ENCODE assay signal across 9 cellular contexts in the genomic region with DNA sequence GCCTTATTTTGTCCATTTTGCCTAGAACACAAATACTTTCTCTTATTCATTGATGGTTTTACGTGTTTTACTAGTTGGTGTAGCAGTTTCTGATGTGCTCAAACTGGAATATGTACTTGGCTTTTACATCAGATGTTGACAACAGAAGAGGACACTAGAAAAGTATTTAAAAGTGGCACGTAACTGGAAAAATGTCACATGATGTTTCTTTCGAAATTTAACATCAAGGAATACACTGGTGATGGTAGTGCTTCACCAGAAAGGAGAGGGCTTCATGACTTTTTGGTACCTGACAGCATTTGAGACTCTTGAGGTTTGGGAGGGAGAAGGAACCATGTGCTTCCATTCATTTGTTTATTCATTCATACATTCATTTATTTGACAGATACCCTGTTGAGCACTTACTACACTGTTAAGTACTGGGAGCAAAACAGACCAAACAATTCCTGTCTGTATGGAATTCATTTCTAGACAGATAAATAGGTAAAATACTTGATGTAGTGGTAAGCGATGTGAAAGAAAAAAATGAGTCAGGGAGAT. TPM values are rescaled to one million over a fixed set of nuclear protein-coding genes. Genes with fewer than 3 reads are reported as not detected.
DNase-seq lines count a peak whose midpoint lies in the region; ATAC-seq and TF ChIP-seq lines count a peak whose summit lies in the region.
"Had no signal": no experiment of that assay in that cellular context is flagged by ENCODE, and none has a peak within 500 bp of the region (broad histone marks: within the 10 kb centered on the region; RNA-seq: fewer than 3 reads in every experiment).

No MANE protein-coding gene starts in this region.

- peak in 1 of 2 donors; percentile 29 for TF ChIP-seq POLR2A in adrenal gland (IDR thresholded peaks at IDR 0.05)

- H3K27me3 Mint-ChIP-seq in T-helper 17 cell: no peaks in the 10 kb centered on the region

- H3K36me3 ChIP-seq in HAP-1 (replicated peaks) (peaks cover 23% of the 10 kb centered on the region), adrenal gland (replicated peaks in 1 of 2) (no peaks in the 10 kb centered on the region)

- H3K4me3 ChIP-seq in HAP-1 (peak overlapping the region; percentile 91), skeletal muscle cell (ENCODE audit: low read depth, low read length) (peak overlapping the region; percentile 85), adrenal gland (peak overlapping the region in 1 of 4 donors; percentile 69)

- WGBS in adrenal gland, 4 donors: 37 to 49% (median 43%) methylated on average over 4 of the region's 4 CpGs

- H3K9me3 ChIP-seq in HAP-1 (no peaks in the 10 kb centered on the region), T-helper 17 cell (ENCODE audit: control insufficient read depth, low read length, poor library complexity, severe bottlenecking) (no peaks in the 10 kb centered on the region), adrenal gland (replicated peaks in 1 of 3) (no peaks in the 10 kb centered on the region)

- peak overlapping the region in 2 of 5 donors; percentile 98 for H3K27ac ChIP-seq in adrenal gland

- peaks cover 29% of the 10 kb centered on the region for H3K4me1 Mint-ChIP-seq in T-helper 17 cell

- H3K27ac Mint-ChIP-seq in T-helper 17 cell: peak overlapping the region; percentile 94

- ATAC-seq in T-helper 17 cell (no peak), HG03565 (IDR thresholded peaks at IDR 0.05; ENCODE audit: unreplicated experiment) (no peak)

- H3K4me1 ChIP-seq in HAP-1 (peaks cover 15% of the 10 kb centered on the region), adrenal gland (replicated peaks in 1 of 2) (peaks cover 30 to 50% of the 10 kb centered on the region in 2 donors)

- TF ChIP-seq CTCF in adrenal gland (IDR thresholded peaks at IDR 0.05): no peak

- intact Hi-C loops in adrenal gland (cut with DNase I): no loop called here

- DNase-seq in HAP-1 (ENCODE audit: low spot score in 2 of 2): no peak
- no peak for DNase-seq in T-helper 17 cell
- DNase-seq in fibroblast of peridontal ligament (ENCODE audit: extremely low read depth): peak; percentile 21
- no peak for DNase-seq in skeletal muscle cell (ENCODE audit: low read depth)
- DNase-seq in inferior parietal cortex (ENCODE audit: extremely low spot score): no peak
- no peak for DNase-seq in adrenal gland
- no peak for DNase-seq in NCI-H1436 (lab: John Stamatoyannopoulos, UW)
- DNase-seq: NCI-H510A had no signal

- no peaks in the 10 kb centered on the region for H3K36me3 Mint-ChIP-seq in T-helper 17 cell (ENCODE audit: low read depth)

- in situ Hi-C loops in HAP-1 (cut with MboI; ENCODE audit: low sequenced_read_pairs): no loop called here

- H3K27me3 ChIP-seq in HAP-1 (ENCODE audit: low read depth) (no peaks in the 10 kb centered on the region), adrenal gland (no peaks in the 10 kb centered on the region)

- H3K4me3 Mint-ChIP-seq in T-helper 17 cell: peak overlapping the region; percentile 92

RNA-seq across cellular contexts. Expression of a gene that starts 1.5 kb away (rescaled TPM):
- 10 to 100 TPM; 55.9 to 62.9 TPM for total RNA-seq in T-helper 17 cell
- total RNA-seq in adrenal gland: 10 to 100 TPM; 32.0 to 93.4 (median 65.4) TPM
- polyA plus RNA-seq in adrenal gland: 10 to 100 TPM; 13.5 to 71.6 (median 38.6) TPM
